ENCODE assay signal across 16 cellular contexts in the genomic region with DNA sequence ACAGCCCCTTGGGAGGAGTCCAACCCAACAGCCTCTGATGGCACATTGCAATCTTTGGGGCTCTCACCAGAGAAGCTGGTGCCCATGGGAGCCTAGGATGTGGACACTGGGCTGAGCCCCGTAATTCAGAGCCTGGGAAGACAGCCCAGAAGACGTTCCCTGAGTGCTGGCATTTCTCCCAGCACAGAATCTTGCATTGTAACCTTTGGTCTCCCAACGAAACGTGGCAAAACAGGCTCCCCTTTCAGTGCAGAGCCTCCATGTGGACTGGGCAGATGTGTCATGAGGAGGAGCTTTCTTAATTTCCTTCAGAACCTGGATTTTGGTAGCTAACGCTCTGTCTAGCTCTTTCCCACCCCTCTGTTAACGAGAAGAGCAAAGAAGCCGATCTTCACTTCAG. TPM values are rescaled to one million over a fixed set of nuclear protein-coding genes. Genes with fewer than 3 reads are reported as not detected.
DNase-seq lines count a peak whose midpoint lies in the region; ATAC-seq, FAIRE-seq and TF ChIP-seq lines count a peak whose summit lies in the region.
"Had no signal": no experiment of that assay in that cellular context is flagged by ENCODE, and none has a peak within 500 bp of the region (broad histone marks: within the 10 kb centered on the region; RNA-seq: fewer than 3 reads in every experiment).

No MANE protein-coding gene starts in this region.

- H3K4me3 ChIP-seq in HepG2 (replicated peaks in 1 of 3; ENCODE audit: insufficient read depth in 1 of 3, low read depth in 2 of 3, low read length in 3 of 3) = 0 out of 6 replicates have a peak overlapping the region, but pooled peaks of 1 of the 3 experiments have one; percentile 15
- H3K4me3 ChIP-seq: adrenal gland, K562 had no signal

- H3K4me3 Mint-ChIP-seq in stimulated activated naive CD8-positive, alpha-beta T cell treated with anti-CD3 and anti-CD28 coated beads, Interleukin-15, Interleukin-2, amounts not matched to agents 100 ng/mL and 50 ng/mL, for 24 hours = peak overlapping the region; percentile 21
- no peak overlapping the region for H3K4me3 Mint-ChIP-seq in activated naive CD8-positive, alpha-beta T cell treated with anti-CD3 and anti-CD28 coated beads, Interleukin-2, amount 50 U/mL, for 24 hours
- H3K4me3 Mint-ChIP-seq in Calu3 (ENCODE audit: low read depth, unreplicated experiment) = no peak overlapping the region

- POLR2A ChIA-PET in HepG2 (lab: Yijun Ruan, JAX) = interaction anchor here (1.1 to 2.8 kb wide), 4 partner anchors 8 to 27 kb away, joined by 3 to 13 read pairs (median 5); no protein-coding TSS in a partner anchor

- H2AFZ ChIP-seq in HepG2 (ENCODE audit: low read length) = no peak overlapping the region

- peaks cover 0 to 11% of the 10 kb centered on the region in 2 experiments; a peak in 1 of 5 replicates for H3K27me3 ChIP-seq in HepG2 (ENCODE audit: control insufficient read depth in 1 of 2, insufficient read depth in 2 of 2, low read length in 2 of 2)
- H3K27me3 ChIP-seq: adrenal gland had no signal

- no peaks in the 10 kb centered on the region; the same call in 1 of the 2 replicates for H4K20me1 ChIP-seq in HepG2 (ENCODE audit: insufficient read depth, low read length)

- H3K9ac ChIP-seq in HepG2 (ENCODE audit: insufficient read depth, low read depth, low read length) = 0 out of 2 replicates have a peak overlapping the region, but pooled peaks have one; percentile 8

- H3K79me2 ChIP-seq in HepG2 (ENCODE audit: insufficient read depth, low read length) = no peaks in the 10 kb centered on the region

- H3K36me3 ChIP-seq in HepG2 (replicated peaks in 1 of 2; ENCODE audit: control insufficient read depth in 1 of 2, insufficient read depth in 2 of 2, low read length in 2 of 2) = no peaks in the 10 kb centered on the region
- H3K36me3 ChIP-seq: adrenal gland had no signal

- TF ChIP-seq EP300 in HepG2 (IDR thresholded peaks at IDR 0.05; ENCODE audit: low read depth in 2 of 2, low read length in 2 of 2) (no peak), HepG2 (CRISPR knock-in tag; IDR thresholded peaks at IDR 0.05; ENCODE audit: borderline replicate concordance) (no peak)

- no peaks in the 10 kb centered on the region for H3K27me3 Mint-ChIP-seq in stimulated activated naive CD8-positive, alpha-beta T cell treated with anti-CD3 and anti-CD28 coated beads, Interleukin-15, Interleukin-2, amounts not matched to agents 100 ng/mL and 50 ng/mL, for 24 hours
- H3K27me3 Mint-ChIP-seq in activated naive CD8-positive, alpha-beta T cell treated with anti-CD3 and anti-CD28 coated beads, Interleukin-2, amount 50 U/mL, for 24 hours = no peaks in the 10 kb centered on the region
- no peaks in the 10 kb centered on the region for H3K27me3 Mint-ChIP-seq in Calu3 (ENCODE audit: unreplicated experiment)

- TF ChIP-seq CTCF in HepG2 (CRISPR knock-in tag; IDR thresholded peaks at IDR 0.05) (no peak), Calu3 (IDR thresholded peaks at IDR 0.05; ENCODE audit: unreplicated experiment) (no peak), omental fat pad (IDR thresholded peaks at IDR 0.05) (no peak)

- no peak for FAIRE-seq in HepG2 (lab: Jason Lieb, UNC)
- FAIRE-seq: islet of Langerhans, K562 had no signal

- no peak for TF ChIP-seq POLR2A in HepG2 (IDR thresholded peaks at IDR 0.05; ENCODE audit: insufficient read depth in 1 of 2, low read depth in 2 of 2, low read length in 2 of 2)

- ATAC-seq in stimulated activated naive CD8-positive, alpha-beta T cell treated with anti-CD3 and anti-CD28 coated beads, Interleukin-15, Interleukin-2, amounts not matched to agents 100 U/mL and 50 U/mL, for 24 hours = no peak
- ATAC-seq in activated naive CD8-positive, alpha-beta T cell treated with anti-CD3 and anti-CD28 coated beads, Interleukin-2, amount 50 U/mL, for 24 hours = no peak
- ATAC-seq in HepG2 = peak; percentile 41; the same call in 2 of the 3 replicates
- ATAC-seq in omental fat pad (ENCODE audit: low FRiP score) = no peak
- no peak for ATAC-seq in HG02938 (IDR thresholded peaks at IDR 0.05; ENCODE audit: unreplicated experiment)
- ATAC-seq: K562 had no signal

- BruUV-seq in HepG2 (replicated peaks; lab: Mats Ljungman, UMichigan) (no TSS peak), Calu3 (replicated peaks; lab: Mats Ljungman, UMichigan) (no TSS peak)

- in situ Hi-C loops in HepG2 (cut with HindIII; ENCODE audit: extremely low pct_ligation_motif_present, low pct_unique_long_range_greater_than_20kb) = no loop called here

- H3K4me1 ChIP-seq in HepG2 (ENCODE audit: insufficient read depth, low read length) = peaks cover 9% of the 10 kb centered on the region

- H3K9me3 Mint-ChIP-seq in stimulated activated naive CD8-positive, alpha-beta T cell treated with anti-CD3 and anti-CD28 coated beads, Interleukin-15, Interleukin-2, amounts not matched to agents 100 ng/mL and 50 ng/mL, for 24 hours = no peaks in the 10 kb centered on the region
- H3K9me3 Mint-ChIP-seq in activated naive CD8-positive, alpha-beta T cell treated with anti-CD3 and anti-CD28 coated beads, Interleukin-2, amount 50 U/mL, for 24 hours = no peaks in the 10 kb centered on the region
- H3K9me3 Mint-ChIP-seq in Calu3 (ENCODE audit: low read depth, unreplicated experiment) = no peaks in the 10 kb centered on the region

- CTCF ChIA-PET in HepG2 (lab: Yijun Ruan, JAX; ENCODE audit: low intra/inter-chr PET ratio, low total read pairs) = no interaction called here
- CTCF ChIA-PET in Calu3 (lab: Charles Lee) = interaction anchor here (0.7 to 1.3 kb wide), 2 partner anchors 12 to 544 kb away, joined by 3 read pairs; no protein-coding TSS in a partner anchor

- no peak for TF ChIP-seq RAD21 in HepG2 (CRISPR knock-in tag; IDR thresholded peaks at IDR 0.05)

- peak overlapping the region; percentile 69 for H3K27ac Mint-ChIP-seq in stimulated activated naive CD8-positive, alpha-beta T cell treated with anti-CD3 and anti-CD28 coated beads, Interleukin-15, Interleukin-2, amounts not matched to agents 100 ng/mL and 50 ng/mL, for 24 hours
- H3K27ac Mint-ChIP-seq in activated naive CD8-positive, alpha-beta T cell treated with anti-CD3 and anti-CD28 coated beads, Interleukin-2, amount 50 U/mL, for 24 hours = peak overlapping the region; percentile 16
- H3K27ac Mint-ChIP-seq in Calu3 (ENCODE audit: unreplicated experiment) = no peak overlapping the region
- H3K27ac Mint-ChIP-seq: progenitor cell of endocrine pancreas had no signal

- peak overlapping the region; percentile 51; the same call in 1 of the 2 replicates for H3K4me2 ChIP-seq in HepG2 (ENCODE audit: low read depth, low read length)

- no peak for DNase-seq in stimulated activated naive CD8-positive, alpha-beta T cell treated with anti-CD3 and anti-CD28 coated beads, Interleukin-15, Interleukin-2, amounts not matched to agents 100 U/mL and 50 U/mL, for 24 hours
- DNase-seq in activated naive CD8-positive, alpha-beta T cell treated with anti-CD3 and anti-CD28 coated beads, Interleukin-2, amount 50 U/mL, for 24 hours = no peak
- DNase-seq in HepG2 (ENCODE audit: low spot score) (no peak), Calu3 (no peak), glomerular visceral epithelial cell (ENCODE audit: extremely low spot score) (no peak), omental fat pad (ENCODE audit: low spot score) (no peak)
- DNase-seq: dermis blood vessel endothelial cell, EL, NCI-H1417 treated with DMSO at 0.1 percent for 48 hours, NCI-H510A had no signal

- WGBS in HepG2 (ENCODE audit: low lambda C conversion rate) = 2% methylated on average over 6 of the region's 7 CpGs

- H3K36me3 Mint-ChIP-seq in stimulated activated naive CD8-positive, alpha-beta T cell treated with anti-CD3 and anti-CD28 coated beads, Interleukin-15, Interleukin-2, amounts not matched to agents 100 ng/mL and 50 ng/mL, for 24 hours (ENCODE audit: low read depth) = peaks cover 37% of the 10 kb centered on the region
- peaks cover 32% of the 10 kb centered on the region for H3K36me3 Mint-ChIP-seq in activated naive CD8-positive, alpha-beta T cell treated with anti-CD3 and anti-CD28 coated beads, Interleukin-2, amount 50 U/mL, for 24 hours (ENCODE audit: low read depth)
- no peaks in the 10 kb centered on the region for H3K36me3 Mint-ChIP-seq in Calu3 (ENCODE audit: insufficient read depth, unreplicated experiment)

- intact Hi-C loops in HepG2 (cut with micrococcal nuclease; ENCODE audit: unreplicated experiment) (no loop called here), Calu3 (cut with micrococcal nuclease; ENCODE audit: unreplicated experiment) (no loop called here)

- H3K27ac ChIP-seq in HepG2 (ENCODE audit: extremely low read length, insufficient read depth, low read length) = no peak overlapping the region
- H3K27ac ChIP-seq: adrenal gland had no signal

- H3K9me3 ChIP-seq in HepG2 (ENCODE audit: low read length) = no peaks in the 10 kb centered on the region
- H3K9me3 ChIP-seq: adrenal gland had no signal

- peaks cover 57% of the 10 kb centered on the region for H3K4me1 Mint-ChIP-seq in stimulated activated naive CD8-positive, alpha-beta T cell treated with anti-CD3 and anti-CD28 coated beads, Interleukin-15, Interleukin-2, amounts not matched to agents 100 ng/mL and 50 ng/mL, for 24 hours (ENCODE audit: low read depth)
- H3K4me1 Mint-ChIP-seq in activated naive CD8-positive, alpha-beta T cell treated with anti-CD3 and anti-CD28 coated beads, Interleukin-2, amount 50 U/mL, for 24 hours = peaks cover 56% of the 10 kb centered on the region
- H3K4me1 Mint-ChIP-seq in Calu3 (ENCODE audit: low read depth, unreplicated experiment) = no peaks in the 10 kb centered on the region

RNA-seq across cellular contexts. Expression of a gene that starts 26.3 kb away (rescaled TPM):
- total RNA-seq in HepG2 (2016; rRNA removed; fragmentation: Illumina TruSeq; extraction: Trizol) (0.22 and 0.44 TPM in 2 replicates), Calu3 (2022) (1.4 and 2.2 TPM in 2 replicates), omental fat pad (10 to 100 TPM in 3 of 4 donors, 1 to 10 TPM in 1; 8.2 to 22.8 (median 12.9) TPM)
- total RNA-seq in HepG2 (2016; cell fraction: cytosol; rRNA removed; fragmentation: Illumina TruSeq; extraction: Trizol; ENCODE audit: low read depth) = 0.26 and 0.30 TPM in 2 replicates
- total RNA-seq in HepG2 (2016; cell fraction: insoluble cytoplasmic fraction; rRNA removed; fragmentation: Illumina TruSeq; extraction: Trizol) = 0.19 TPM in 1 of 2 replicates, not detected in the other
- 0.53 and 0.96 TPM in 2 replicates for total RNA-seq in HepG2 (2016; cell fraction: membrane; rRNA removed; fragmentation: Illumina TruSeq; extraction: Trizol)
- total RNA-seq in HepG2 (2016; cell fraction: nucleus; rRNA removed; fragmentation: Illumina TruSeq; extraction: Trizol) = not detected in 2 replicates
- polyA plus RNA-seq in HepG2 (2011; rRNA removed) = 0.37 and 0.88 TPM in 2 replicates
- polyA plus RNA-seq in HepG2 (2011; cell fraction: cytosol; rRNA removed) = 0.31 and 0.60 TPM in 2 replicates
- polyA plus RNA-seq in HepG2 (2011; cell fraction: nucleus; rRNA removed) = 0.48 TPM in 2 replicates
- polyA plus RNA-seq in HepG2 (2012) = 0.20 TPM in 1 of 2 replicates, not detected in the other
- 0.44 and 0.83 TPM in 2 replicates for polyA plus RNA-seq in HepG2 (2016; cell fraction: cytosol; fragmentation: Illumina TruSeq; extraction: Trizol; ENCODE audit: low read depth)
- polyA plus RNA-seq in HepG2 (2016; cell fraction: insoluble cytoplasmic fraction; fragmentation: Illumina TruSeq; extraction: Trizol; ENCODE audit: low read depth) = 0.41 TPM in 1 of 2 replicates, not detected in the other
- 0.79 and 0.93 TPM in 2 replicates for polyA plus RNA-seq in HepG2 (2016; cell fraction: membrane; fragmentation: Illumina TruSeq; extraction: Trizol; ENCODE audit: low read depth)
- not detected in 2 replicates for polyA plus RNA-seq in HepG2 (2016; cell fraction: nucleus; fragmentation: Illumina TruSeq; extraction: Trizol; ENCODE audit: insufficient read depth, low read depth)
- 0.70 TPM in 1 of 2 replicates, not detected in the other for polyA minus RNA-seq in HepG2 (2011; rRNA and poly(A)+ RNA removed; ENCODE audit: low replicate concordance)
- polyA minus RNA-seq in HepG2 (2011; cell fraction: cytosol; rRNA and poly(A)+ RNA removed) = 0.69 TPM in 1 of 2 replicates, not detected in the other
- 0.62 TPM in 1 of 2 replicates, not detected in the other for polyA minus RNA-seq in HepG2 (2011; cell fraction: nucleus; rRNA and poly(A)+ RNA removed)
- total RNA-seq: progenitor cell of endocrine pancreas had no signal

RNA-seq across cellular contexts. Expression of a gene that starts 29.9 kb away (rescaled TPM):
- total RNA-seq in HepG2 (2016; rRNA removed; fragmentation: Illumina TruSeq; extraction: Trizol) = 5.5 and 9.9 TPM in 2 replicates
- 7.3 and 7.4 TPM in 2 replicates for total RNA-seq in HepG2 (2016; cell fraction: cytosol; rRNA removed; fragmentation: Illumina TruSeq; extraction: Trizol; ENCODE audit: low read depth)
- total RNA-seq in HepG2 (2016; cell fraction: insoluble cytoplasmic fraction; rRNA removed; fragmentation: Illumina TruSeq; extraction: Trizol) = 5.0 and 9.9 TPM in 2 replicates
- 4.0 TPM in 2 replicates for total RNA-seq in HepG2 (2016; cell fraction: membrane; rRNA removed; fragmentation: Illumina TruSeq; extraction: Trizol)
- total RNA-seq in HepG2 (2016; cell fraction: nucleus; rRNA removed; fragmentation: Illumina TruSeq; extraction: Trizol) = 10.9 and 16.4 TPM in 2 replicates
- polyA plus RNA-seq in HepG2 (2011; rRNA removed) = 10.5 and 10.8 TPM in 2 replicates
- polyA plus RNA-seq in HepG2 (2011; cell fraction: cytosol; rRNA removed) = 7.4 and 9.1 TPM in 2 replicates
- 8.0 and 8.1 TPM in 2 replicates for polyA plus RNA-seq in HepG2 (2011; cell fraction: nucleus; rRNA removed)
- 5.6 and 6.4 TPM in 2 replicates for polyA plus RNA-seq in HepG2 (2012)
- 0.65 and 1.3 TPM in 2 replicates for polyA plus RNA-seq in HepG2 (2016; cell fraction: cytosol; fragmentation: Illumina TruSeq; extraction: Trizol; ENCODE audit: low read depth)
- 4.2 and 5.4 TPM in 2 replicates for polyA plus RNA-seq in HepG2 (2016; cell fraction: insoluble cytoplasmic fraction; fragmentation: Illumina TruSeq; extraction: Trizol; ENCODE audit: low read depth)
- 1.6 and 1.8 TPM in 2 replicates for polyA plus RNA-seq in HepG2 (2016; cell fraction: membrane; fragmentation: Illumina TruSeq; extraction: Trizol; ENCODE audit: low read depth)
- 10.5 and 14.8 TPM in 2 replicates for polyA plus RNA-seq in HepG2 (2016; cell fraction: nucleus; fragmentation: Illumina TruSeq; extraction: Trizol; ENCODE audit: insufficient read depth, low read depth)
- polyA minus RNA-seq in HepG2 (2011; rRNA and poly(A)+ RNA removed; ENCODE audit: low replicate concordance) = 13.9 and 28.4 TPM in 2 replicates
- polyA minus RNA-seq in HepG2 (2011; cell fraction: cytosol; rRNA and poly(A)+ RNA removed) = 9.8 and 11.6 TPM in 2 replicates
- polyA minus RNA-seq in HepG2 (2011; cell fraction: nucleus; rRNA and poly(A)+ RNA removed) = 15.9 and 16.5 TPM in 2 replicates
- total RNA-seq in Calu3 (2022) = 0.61 and 1.4 TPM in 2 replicates
- total RNA-seq in omental fat pad = 10 to 100 TPM in 3 of 4 donors, 1 to 10 TPM in 1; 5.8 to 25.6 (median 11.8) TPM
- polyA plus RNA-seq: K562 had no signal
